In the genomic region with DNA sequence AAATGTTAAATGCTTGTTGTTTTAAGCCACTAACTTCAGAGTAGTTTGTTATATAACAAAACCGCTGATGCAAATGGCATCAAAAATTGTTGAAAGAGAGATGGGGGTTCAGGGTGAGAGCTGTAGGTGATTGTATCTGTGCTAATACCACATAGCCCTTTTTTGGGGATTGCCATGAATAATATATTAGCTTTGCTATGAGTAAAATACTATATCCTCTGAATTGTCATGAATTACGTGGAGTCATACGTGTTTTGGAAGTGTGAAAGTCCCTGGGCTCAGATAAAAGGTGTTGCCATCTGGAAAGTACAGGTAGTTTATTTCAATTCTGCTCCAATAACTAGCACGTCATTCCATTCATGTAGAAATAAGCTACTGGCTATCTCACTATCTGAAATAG, we compare ENCODE assay signal across 21 cellular contexts. TPM values are rescaled to one million over a fixed set of nuclear protein-coding genes. Genes with fewer than 3 reads are reported as not detected.
DNase-seq lines count a peak whose midpoint lies in the region; ATAC-seq and TF ChIP-seq lines count a peak whose summit lies in the region.
"Had no signal": no experiment of that assay in that cellular context is flagged by ENCODE, and none has a peak within 500 bp of the region (broad histone marks: within the 10 kb centered on the region; RNA-seq: fewer than 3 reads in every experiment).

No MANE protein-coding gene starts in this region.

- TF ChIP-seq POLR2A in esophagus muscularis mucosa (IDR thresholded peaks at IDR 0.05; ENCODE audit: low read depth): no peak

- no peaks in the 10 kb centered on the region for H3K36me3 Mint-ChIP-seq in IgD-negative memory B cell
- no peaks in the 10 kb centered on the region for H3K36me3 Mint-ChIP-seq in stimulated activated memory B cell treated with anti-CD40 and anti-IgM and Interleukin-4, amounts not matched to agents 10 μg/mL and 1 μg/mL and 100 μg/mL, for 72 hours
- H3K36me3 Mint-ChIP-seq: activated naive CD8-positive, alpha-beta T cell had no signal

- peaks cover 54 to 59% (median 57%) of the 10 kb centered on the region in 3 donors for H3K4me1 Mint-ChIP-seq in IgD-negative memory B cell
- H3K4me1 Mint-ChIP-seq in stimulated activated memory B cell treated with anti-CD40 and anti-IgM and Interleukin-4, amounts not matched to agents 10 μg/mL and 1 μg/mL and 100 μg/mL, for 72 hours: peaks cover 55% of the 10 kb centered on the region
- H3K4me1 Mint-ChIP-seq: neural crest cell had no signal

- H3K4me3 ChIP-seq in esophagus muscularis mucosa: no peak overlapping the region
- H3K4me3 ChIP-seq: prostate gland, stomach had no signal

- TF ChIP-seq EP300 in esophagus muscularis mucosa (IDR thresholded peaks at IDR 0.05): no peak

- peaks cover 5% of the 10 kb centered on the region for H3K27me3 Mint-ChIP-seq in IgD-negative memory B cell
- no peaks in the 10 kb centered on the region for H3K27me3 Mint-ChIP-seq in stimulated activated memory B cell treated with anti-CD40 and anti-IgM and Interleukin-4, amounts not matched to agents 10 μg/mL and 1 μg/mL and 100 μg/mL, for 72 hours
- H3K27me3 Mint-ChIP-seq: activated CD8-positive, alpha-beta memory T cell treated with anti-CD3 and anti-CD28 coated beads, Interleukin-2, amount 10 ng/mL, durations not matched to agents 7 days and 5 days; activated naive CD8-positive, alpha-beta T cell had no signal

- no peaks in the 10 kb centered on the region for H3K36me3 ChIP-seq in esophagus muscularis mucosa
- H3K36me3 ChIP-seq: prostate gland, stomach had no signal

- TF ChIP-seq CTCF in esophagus muscularis mucosa (IDR thresholded peaks at IDR 0.05): no peak

- no peaks in the 10 kb centered on the region for H3K27me3 ChIP-seq in esophagus muscularis mucosa
- H3K27me3 ChIP-seq: stomach had no signal

- no peak for DNase-seq in esophagus muscularis mucosa (ENCODE audit: extremely low spot score)
- no peak for DNase-seq in A172 (ENCODE audit: low spot score)
- DNase-seq: activated CD4-positive, alpha-beta T cell treated with anti-CD3 and anti-CD28 coated beads for 4 hours; activated CD8-positive, alpha-beta memory T cell treated with anti-CD3 and anti-CD28 coated beads, Interleukin-2, amount 10 ng/mL, durations not matched to agents 7 days and 5 days; EL; foreskin melanocyte; hippocampal formation; OCI-M1; Right ventricle myocardium superior; stomach; trophoblast cell had no signal

- H3K9me3 Mint-ChIP-seq in IgD-negative memory B cell: no peaks in the 10 kb centered on the region
- H3K9me3 Mint-ChIP-seq in stimulated activated memory B cell treated with anti-CD40 and anti-IgM and Interleukin-4, amounts not matched to agents 10 μg/mL and 1 μg/mL and 100 μg/mL, for 72 hours: no peaks in the 10 kb centered on the region
- H3K9me3 Mint-ChIP-seq: activated T-helper 1 cell treated with anti-CD3 and anti-CD28 coated beads, Interleukin-12 subunit alpha, Interleukin-12 subunit beta, Interleukin-2, Interleukin-4 antibody, amounts not matched to agents 30 ng/mL and 10 ng/mL and 1 ng/mL, durations not matched to agents 14 hours and 24 hours and 36 hours had no signal

- intact Hi-C loops in esophagus muscularis mucosa (cut with DNase I): no loop called here

- peak overlapping the region; percentile 67 to 85 (median 80) for H3K4me3 Mint-ChIP-seq in IgD-negative memory B cell
- H3K4me3 Mint-ChIP-seq in stimulated activated memory B cell treated with anti-CD40 and anti-IgM and Interleukin-4, amounts not matched to agents 10 μg/mL and 1 μg/mL and 100 μg/mL, for 72 hours: peak overlapping the region; percentile 72
- H3K4me3 Mint-ChIP-seq: activated CD8-positive, alpha-beta memory T cell treated with anti-CD3 and anti-CD28 coated beads, Interleukin-2, amount 10 ng/mL, durations not matched to agents 7 days and 5 days; activated naive CD8-positive, alpha-beta T cell; activated T-helper 1 cell treated with anti-CD3 and anti-CD28 coated beads, Interleukin-12 subunit alpha, Interleukin-12 subunit beta, Interleukin-2, Interleukin-4 antibody, amounts not matched to agents 30 ng/mL and 10 ng/mL and 1 ng/mL, durations not matched to agents 14 hours and 24 hours and 36 hours; neural crest cell had no signal

- no peaks in the 10 kb centered on the region for H3K4me1 ChIP-seq in esophagus muscularis mucosa
- H3K4me1 ChIP-seq: prostate gland, stomach had no signal

- 65% methylated on average over 4 of the region's 4 CpGs for whole genome bisulfite sequencing in esophagus muscularis mucosa

- H3K27ac Mint-ChIP-seq in IgD-negative memory B cell: peak overlapping the region; percentile 87 to 96 (median 96)
- H3K27ac Mint-ChIP-seq in stimulated activated memory B cell treated with anti-CD40 and anti-IgM and Interleukin-4, amounts not matched to agents 10 μg/mL and 1 μg/mL and 100 μg/mL, for 72 hours: peak overlapping the region; percentile 88
- H3K27ac Mint-ChIP-seq: activated CD8-positive, alpha-beta memory T cell treated with anti-CD3 and anti-CD28 coated beads, Interleukin-2, amount 10 ng/mL, durations not matched to agents 7 days and 5 days; activated naive CD8-positive, alpha-beta T cell; activated T-helper 1 cell treated with anti-CD3 and anti-CD28 coated beads, Interleukin-12 subunit alpha, Interleukin-12 subunit beta, Interleukin-2, Interleukin-4 antibody, amounts not matched to agents 30 ng/mL and 10 ng/mL and 1 ng/mL, durations not matched to agents 14 hours and 24 hours and 36 hours had no signal

- H3K27ac ChIP-seq in esophagus muscularis mucosa (replicated peaks in 1 of 4): no peak overlapping the region
- H3K27ac ChIP-seq: prostate gland, stomach had no signal

- no peaks in the 10 kb centered on the region for H3K9me3 ChIP-seq in esophagus muscularis mucosa
- H3K9me3 ChIP-seq: prostate gland, stomach had no signal

- ATAC-seq in GM18511 (IDR thresholded peaks at IDR 0.05; ENCODE audit: unreplicated experiment) (peak; percentile 18), HG02678 (IDR thresholded peaks at IDR 0.05; ENCODE audit: unreplicated experiment) (peak; percentile 28), GM21447 (IDR thresholded peaks at IDR 0.05; ENCODE audit: unreplicated experiment) (no peak)
- ATAC-seq in stimulated activated memory B cell treated with anti-CD40 and anti-IgM and Interleukin-4, amounts not matched to agents 10 μg/mL and 1 μg/mL and 100 μg/mL, for 72 hours: peak; percentile 61
- ATAC-seq: activated CD8-positive, alpha-beta memory T cell treated with anti-CD3 and anti-CD28 coated beads, Interleukin-2, amount 10 ng/mL, durations not matched to agents 7 days and 5 days had no signal

RNA-seq across cellular contexts. Expression of gene DYNLT3, which starts 30.6 kb away (rescaled TPM):
- 29.1 TPM for polyA plus RNA-seq in IgD-negative memory B cell
- 10 to 100 TPM; 37.7 to 55.7 (median 49.9) TPM for total RNA-seq in esophagus muscularis mucosa
- total RNA-seq in A172 (2014; rRNA removed; shearing (Covaris generic)): 71.1 and 84.9 TPM in 2 replicates

RNA-seq across cellular contexts. Expression of gene CYBB, which starts 36.9 kb away (rescaled TPM):
- polyA plus RNA-seq in IgD-negative memory B cell: 122 TPM
- 10 to 100 TPM; 11.4 to 24.5 (median 14.0) TPM for total RNA-seq in esophagus muscularis mucosa
- 0.19 TPM in 1 of 2 replicates, not detected in the other for total RNA-seq in A172 (2014; rRNA removed; shearing (Covaris generic))
- total RNA-seq: activated CD8-positive, alpha-beta memory T cell treated with anti-CD3 and anti-CD28 coated beads, Interleukin-2, amount 10 ng/mL, durations not matched to agents 7 days and 5 days; activated T-helper 1 cell treated with anti-CD3 and anti-CD28 coated beads, Interleukin-12 subunit alpha, Interleukin-12 subunit beta, Interleukin-2, Interleukin-4 antibody, amounts not matched to agents 30 ng/mL and 10 ng/mL and 1 ng/mL, durations not matched to agents 14 hours and 24 hours and 36 hours; epithelial cell of proximal tubule; neural crest cell had no signal

Comparison
In these comparisons a context has a peak if more than half of its experiments do, and no peak if none do; other contexts are left out.
1. RNA of gene CYBB, which starts 36.9 kb away (total RNA-seq): 11.4 to 24.5 TPM in esophagus muscularis mucosa; 0.19 TPM in A172; every median in the first group is over 10 times any median in the second.